9 cellular contexts compared by ENCODE assay signal in the genomic region with DNA sequence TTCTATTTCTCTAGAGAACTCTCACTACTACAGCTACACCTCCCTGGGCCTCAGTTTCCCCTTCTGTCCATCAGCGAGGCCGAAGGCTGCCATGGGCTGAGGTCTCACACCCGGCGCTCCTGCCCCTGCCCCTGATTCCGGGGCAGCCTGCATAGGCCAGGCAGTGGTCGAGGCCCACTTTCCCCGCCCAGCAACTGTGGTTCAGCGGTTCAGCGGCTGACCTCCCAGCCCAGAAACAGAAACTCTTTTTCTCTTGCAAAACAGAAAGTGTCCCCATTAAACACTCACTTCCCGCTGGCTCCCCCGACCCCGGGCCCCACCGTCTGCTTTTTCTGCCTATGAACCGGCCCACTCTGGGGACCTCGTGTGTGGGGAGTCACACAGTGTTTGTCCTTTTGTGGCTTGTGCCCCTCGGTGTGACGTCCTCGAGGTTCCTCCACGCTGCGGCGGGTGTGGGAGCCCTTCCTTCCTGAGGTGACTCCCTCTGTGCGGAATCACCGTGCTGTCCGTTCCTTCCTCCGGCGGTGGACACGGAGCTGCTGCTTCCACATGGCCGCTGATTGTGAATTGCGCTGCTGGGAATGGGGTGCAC. TPM values are rescaled to one million over a fixed set of nuclear protein-coding genes. Genes with fewer than 3 reads are reported as not detected.
A peak's percentile ranks its signal among the peaks of the same experiment; 100 is the strongest.
DNase-seq lines count a peak whose midpoint lies in the region; ATAC-seq and TF ChIP-seq lines count a peak whose summit lies in the region.
"Had no signal": no experiment of that assay in that cellular context is flagged by ENCODE, and none has a peak within 500 bp of the region (broad histone marks: within the 10 kb centered on the region; RNA-seq: fewer than 3 reads in every experiment).

No MANE protein-coding gene starts in this region.

- peak overlapping the region; percentile 83 for H3K27ac Mint-ChIP-seq in CD8-positive, alpha-beta T cell
- H3K27ac Mint-ChIP-seq in stimulated activated effector memory CD8-positive, alpha-beta T cell treated with anti-CD3 and anti-CD28 coated beads, Interleukin-12 subunit alpha, Interleukin-12 subunit beta, amount 100 ng/mL, for 72 hours: peak overlapping the region; percentile 88
- no peak overlapping the region for H3K27ac Mint-ChIP-seq in HFFc6

- H3K9me3 Mint-ChIP-seq in CD8-positive, alpha-beta T cell: no peaks in the 10 kb centered on the region
- no peaks in the 10 kb centered on the region for H3K9me3 Mint-ChIP-seq in stimulated activated effector memory CD8-positive, alpha-beta T cell treated with anti-CD3 and anti-CD28 coated beads, Interleukin-12 subunit alpha, Interleukin-12 subunit beta, amount 100 ng/mL, for 72 hours
- H3K9me3 Mint-ChIP-seq in HFFc6: no peaks in the 10 kb centered on the region

- peaks cover 23% of the 10 kb centered on the region for H3K4me1 ChIP-seq in CD8-positive, alpha-beta T cell (ENCODE audit: insufficient read depth, low read length)

- H3K36me3 Mint-ChIP-seq in CD8-positive, alpha-beta T cell: no peaks in the 10 kb centered on the region
- H3K36me3 Mint-ChIP-seq in stimulated activated effector memory CD8-positive, alpha-beta T cell treated with anti-CD3 and anti-CD28 coated beads, Interleukin-12 subunit alpha, Interleukin-12 subunit beta, amount 100 ng/mL, for 72 hours: peaks cover 34% of the 10 kb centered on the region
- H3K36me3 Mint-ChIP-seq in HFFc6 (ENCODE audit: low read depth): no peaks in the 10 kb centered on the region

- no peaks in the 10 kb centered on the region for H3K9me3 ChIP-seq in CD8-positive, alpha-beta T cell (ENCODE audit: low read length)

- H3K4me3 Mint-ChIP-seq in CD8-positive, alpha-beta T cell: peak overlapping the region; percentile 75
- peak overlapping the region; percentile 76 for H3K4me3 Mint-ChIP-seq in stimulated activated effector memory CD8-positive, alpha-beta T cell treated with anti-CD3 and anti-CD28 coated beads, Interleukin-12 subunit alpha, Interleukin-12 subunit beta, amount 100 ng/mL, for 72 hours
- H3K4me3 Mint-ChIP-seq in HFFc6: no peak overlapping the region

- H3K4me3 ChIP-seq in CD8-positive, alpha-beta T cell (ENCODE audit: low read depth, low read length): peak overlapping the region; percentile 39
- H3K4me3 ChIP-seq: lung had no signal

- H3K27me3 ChIP-seq in CD8-positive, alpha-beta T cell (ENCODE audit: insufficient read depth, low read length): no peaks in the 10 kb centered on the region

- TF ChIP-seq CTCF in CD8-positive, alpha-beta T cell (IDR thresholded peaks at IDR 0.05): no peak
- TF ChIP-seq CTCF in HFFc6 (IDR thresholded peaks at IDR 0.05): no peak

- intact Hi-C loops in CD8-positive, alpha-beta T cell (cut with DNase I, micrococcal nuclease): loop anchor here in 1 of 2 experiments (2.0 kb wide), 2 partner anchors 36 to 80 kb away; no protein-coding TSS in a partner anchor

- peak; percentile 69 for ATAC-seq in CD8-positive, alpha-beta T cell
- ATAC-seq in HG02678 (IDR thresholded peaks at IDR 0.05; ENCODE audit: unreplicated experiment): peak; percentile 45
- peak; percentile 74 for ATAC-seq in stimulated activated effector memory CD8-positive, alpha-beta T cell treated with anti-CD3 and anti-CD28 coated beads, Interleukin-12 subunit alpha, Interleukin-12 subunit beta, amount 100 ng/mL, for 72 hours
- no peak for ATAC-seq in GM18858 (IDR thresholded peaks at IDR 0.05; ENCODE audit: unreplicated experiment)

- peak; percentile 24 to 79 (median 48) for DNase-seq in CD8-positive, alpha-beta T cell
- peak; percentile 58 for DNase-seq in activated CD8-positive, alpha-beta memory T cell treated with anti-CD3 and anti-CD28 coated beads, Interleukin-2, amount 50 U/mL, for 4 hours
- peak; percentile 18 for DNase-seq in iris pigment epithelial cell (ENCODE audit: low read depth)
- DNase-seq in stimulated activated effector memory CD8-positive, alpha-beta T cell treated with anti-CD3 and anti-CD28 coated beads, Interleukin-12 subunit alpha, Interleukin-12 subunit beta, amount 100 ng/mL, for 72 hours (ENCODE audit: low spot score in 2 of 2): peak; percentile 52 to 79
- DNase-seq in HFFc6: no peak
- DNase-seq in erythroblast (lab: John Stamatoyannopoulos, UW): no peak

- CTCF ChIA-PET in CD8-positive, alpha-beta T cell (lab: Charles Lee): no interaction called here

- H3K4me1 Mint-ChIP-seq in CD8-positive, alpha-beta T cell (ENCODE audit: low read depth): peaks cover 31% of the 10 kb centered on the region
- peaks cover 42% of the 10 kb centered on the region for H3K4me1 Mint-ChIP-seq in stimulated activated effector memory CD8-positive, alpha-beta T cell treated with anti-CD3 and anti-CD28 coated beads, Interleukin-12 subunit alpha, Interleukin-12 subunit beta, amount 100 ng/mL, for 72 hours
- H3K4me1 Mint-ChIP-seq in HFFc6 (ENCODE audit: low read depth): no peaks in the 10 kb centered on the region

- POLR2A ChIA-PET in CD8-positive, alpha-beta T cell (lab: Charles Lee): no interaction called here

- peak overlapping the region; percentile 24 for H3K27ac ChIP-seq in CD8-positive, alpha-beta T cell (ENCODE audit: low read depth, low read length)

- H3K27me3 Mint-ChIP-seq in CD8-positive, alpha-beta T cell (ENCODE audit: low read depth): peaks cover 2% of the 10 kb centered on the region
- H3K27me3 Mint-ChIP-seq in HFFc6 (ENCODE audit: insufficient read depth): peaks cover 28% of the 10 kb centered on the region

- H3K36me3 ChIP-seq in CD8-positive, alpha-beta T cell (ENCODE audit: insufficient read depth, low read length): no peaks in the 10 kb centered on the region

- no peak for TF ChIP-seq POLR2A in erythroblast (IDR thresholded peaks at IDR 0.05; ENCODE audit: low read length)

RNA-seq across cellular contexts. Expression of gene PDCD1, which starts 16.0 kb away (rescaled TPM):
- 10 to 100 TPM in 1 of 2 experiments, 1 to 10 TPM in 1; 8.0 to 10.7 TPM for total RNA-seq in CD8-positive, alpha-beta T cell
- total RNA-seq in HFFc6 (2021; fragmentation: NEBNext Ultra II Directional; extraction: Animal tissue kit (Norgen Biotek cat#: 25700)): not detected

RNA-seq across cellular contexts. Expression of gene RTP5, which starts 26.8 kb away (rescaled TPM):
- total RNA-seq in CD8-positive, alpha-beta T cell: 1 to 10 TPM; 1.8 to 2.7 TPM
- total RNA-seq in HFFc6 (2021; fragmentation: NEBNext Ultra II Directional; extraction: Animal tissue kit (Norgen Biotek cat#: 25700)): not detected

RNA-seq across cellular contexts. Expression of gene NEU4, which starts 33.7 kb away (rescaled TPM):
- 1 to 10 TPM; 2.9 to 3.0 TPM for total RNA-seq in CD8-positive, alpha-beta T cell
- total RNA-seq in HFFc6 (2021; fragmentation: NEBNext Ultra II Directional; extraction: Animal tissue kit (Norgen Biotek cat#: 25700)): under 1 TPM in 1 of 6 experiments, not detected in 5; 0.08 TPM

Comparison
In these comparisons a context has a peak if more than half of its experiments do, and no peak if none do; other contexts are left out.
1. DNase-seq: peak in CD8-positive, alpha-beta T cell (7 of 7), activated CD8-positive, alpha-beta memory T cell treated with anti-CD3 and anti-CD28 coated beads, Interleukin-2, amount 50 U/mL, for 4 hours (single experiment), iris pigment epithelial cell (single experiment) and stimulated activated effector memory CD8-positive, alpha-beta T cell treated with anti-CD3 and anti-CD28 coated beads, Interleukin-12 subunit alpha, Interleukin-12 subunit beta, amount 100 ng/mL, for 72 hours (2 of 2); none in HFFc6 (single experiment) and erythroblast (0 of 2).
2. RNA of gene PDCD1, which starts 16.0 kb away (total RNA-seq): 8.0 to 10.7 TPM in CD8-positive, alpha-beta T cell; not detected in HFFc6; every median in the first group is over 4 times any median in the second.